ENCODE assay signal across 23 cellular contexts in genomic region chr19:23384858-23385257, GRCh38.
"Had no signal": no experiment of that assay in that cellular context is flagged by ENCODE, and none has a peak within 500 bp of the region (broad histone marks: within the 10 kb centered on the region; RNA-seq: fewer than 3 reads in every experiment).

No MANE protein-coding gene starts in this region.

- H3K4me3 ChIP-seq: esophagus muscularis mucosa, gastrocnemius medialis, thyroid gland had no signal

- H3K27ac Mint-ChIP-seq: activated naive CD4-positive, alpha-beta T cell treated with anti-CD3 and anti-CD28 coated beads for 36 hours; activated naive CD8-positive, alpha-beta T cell treated with anti-CD3 and anti-CD28 coated beads, Interleukin-2, amount 50 U/mL, for 24 hours; activated T-cell treated with anti-CD3 and anti-CD28 coated beads, Interleukin-2, amount 50 U/mL, for 72 hours; T-helper 1 cell treated with Interleukin-12 subunit alpha and Interleukin-12 subunit beta and Interleukin-4 antibody, amounts not matched to agents 30 μg/mL and 1 μg/mL, for 36 hours had no signal

- H3K27ac ChIP-seq: brain microvascular endothelial cell, esophagus muscularis mucosa, gastrocnemius medialis, thyroid gland had no signal

- H3K9me3 ChIP-seq: gastrocnemius medialis, thyroid gland had no signal

- H3K4me1 ChIP-seq: gastrocnemius medialis, thyroid gland had no signal

- ATAC-seq: activated naive CD8-positive, alpha-beta T cell treated with anti-CD3 and anti-CD28 coated beads, Interleukin-2, amount 50 U/mL, for 24 hours; activated T-cell treated with anti-CD3 and anti-CD28 coated beads, Interleukin-2, amount 50 U/mL, for 72 hours; gastrocnemius medialis; left colon; naive thymus-derived CD4-positive, alpha-beta T cell had no signal

- H3K27me3 ChIP-seq: brain microvascular endothelial cell, esophagus muscularis mucosa, gastrocnemius medialis, thyroid gland had no signal

- DNase-seq: activated CD4-positive, alpha-beta T cell treated with anti-CD3 and anti-CD28 coated beads for 4 hours; activated CD4-positive, alpha-beta T cell treated with anti-CD3 and anti-CD28 coated beads, Interleukin-2, amount 50 U/mL, for 48 hours; activated CD4-positive, CD25-positive, alpha-beta regulatory T cell; activated effector memory CD4-positive, alpha-beta T cell treated with Interleukin-2 at 50 U/mL for 16 hours; activated naive CD4-positive, alpha-beta T cell treated with anti-CD3 and anti-CD28 coated beads for 36 hours; activated naive CD8-positive, alpha-beta T cell treated with anti-CD3 and anti-CD28 coated beads, Interleukin-2, amount 50 U/mL, for 24 hours; activated T-cell treated with anti-CD3 and anti-CD28 coated beads, Interleukin-2, amount 50 U/mL, for 72 hours; anterior cingulate cortex; brain microvascular endothelial cell; central memory CD4-positive, alpha-beta T cell; effector memory CD4-positive, alpha-beta T cell; gastrocnemius medialis; head of caudate nucleus; islet precursor cell; left colon; naive thymus-derived CD4-positive, alpha-beta T cell; retina; stimulated activated CD4-positive, alpha-beta T cell treated with anti-CD3 and anti-CD28 coated beads, Interleukin-4, amount 100 ng/mL, for 24 hours; stimulated activated naive CD4-positive, alpha-beta T cell treated with Interleukin-2 at 50 U/mL for 16 hours; T1000; thyroid gland had no signal

- H3K4me3 Mint-ChIP-seq: activated naive CD4-positive, alpha-beta T cell treated with anti-CD3 and anti-CD28 coated beads for 36 hours; activated naive CD8-positive, alpha-beta T cell treated with anti-CD3 and anti-CD28 coated beads, Interleukin-2, amount 50 U/mL, for 24 hours; activated T-cell treated with anti-CD3 and anti-CD28 coated beads, Interleukin-2, amount 50 U/mL, for 72 hours; T-helper 1 cell treated with Interleukin-12 subunit alpha and Interleukin-12 subunit beta and Interleukin-4 antibody, amounts not matched to agents 30 μg/mL and 1 μg/mL, for 36 hours had no signal

- H3K27me3 Mint-ChIP-seq: activated naive CD8-positive, alpha-beta T cell treated with anti-CD3 and anti-CD28 coated beads, Interleukin-2, amount 50 U/mL, for 24 hours; naive thymus-derived CD4-positive, alpha-beta T cell had no signal
